27 cellular contexts compared by ENCODE assay signal in genomic region chr6:108437821-108438220, GRCh38.
"Had no signal": no experiment of that assay in that cellular context is flagged by ENCODE, and none has a peak within 500 bp of the region (broad histone marks: within the 10 kb centered on the region; RNA-seq: fewer than 3 reads in every experiment).

No MANE protein-coding gene starts in this region.

- H3K27ac ChIP-seq: ascending aorta, esophagus squamous epithelium, gastroesophageal sphincter, hepatocyte, neutrophil, prostate gland, stomach, thyroid gland, upper lobe of left lung, vagina, VCaP had no signal

- H3K4me1 ChIP-seq: ascending aorta, gastroesophageal sphincter, prostate gland, stomach, thyroid gland, vagina had no signal

- H3K4me3 ChIP-seq: ascending aorta, esophagus squamous epithelium, gastroesophageal sphincter, hepatocyte, prostate gland, smooth muscle cell, stomach, thyroid gland, upper lobe of left lung, vagina had no signal

- H3K27me3 ChIP-seq: ascending aorta, esophagus squamous epithelium, gastroesophageal sphincter, hepatocyte, neutrophil, stomach, thyroid gland, upper lobe of left lung, vagina had no signal

- H2AFZ ChIP-seq: hepatocyte had no signal

- H3K4me2 ChIP-seq: hepatocyte, smooth muscle cell had no signal

- H3K36me3 ChIP-seq: ascending aorta, esophagus squamous epithelium, gastroesophageal sphincter, neutrophil, prostate gland, stomach, thyroid gland, upper lobe of left lung, vagina had no signal

- DNase-seq: activated CD4-positive, alpha-beta memory T cell treated with anti-CD3 and anti-CD28 coated beads for 36 hours; activated CD4-positive, alpha-beta T cell treated with anti-CD3 and anti-CD28 coated beads, Interleukin-2, amount 10 ng/mL, durations not matched to agents 24 days and 14 days; activated CD8-positive, alpha-beta memory T cell treated with anti-CD3 and anti-CD28 coated beads, Interleukin-2, amount 50 U/mL, for 4 hours; activated gamma-delta T cell; activated naive CD4-positive, alpha-beta T cell treated with anti-CD3 and anti-CD28 coated beads, Interleukin-2, amount 10 ng/mL, durations not matched to agents 7 days and 5 days; activated naive CD8-positive, alpha-beta T cell treated with anti-CD3 and anti-CD28 coated beads, Interleukin-2, amount 10 ng/mL, durations not matched to agents 7 days and 5 days; activated T-cell treated with anti-CD3 and anti-CD28 coated beads, Interleukin-2, amount 50 U/mL, for 1 hour; endodermal cell; esophagus squamous epithelium; islet precursor cell; left colon; naive B cell; nephron progenitor cell; stimulated activated CD4-positive, alpha-beta T cell treated with anti-CD3 and anti-CD28 coated beads, Interleukin-2, amount 100 ng/mL, for 24 hours; stimulated activated naive B cell treated with anti-CD40 and anti-IgM and Interleukin-4, amounts not matched to agents 10 μg/mL and 1 μg/mL and 100 μg/mL, for 72 hours; stomach; thyroid gland; upper lobe of left lung had no signal

- H3K79me2 ChIP-seq: hepatocyte had no signal

- ATAC-seq: gastroesophageal sphincter; left colon; stimulated activated naive B cell treated with anti-CD40 and anti-IgM and Interleukin-4, amounts not matched to agents 10 μg/mL and 1 μg/mL and 100 μg/mL, for 72 hours had no signal

- FAIRE-seq: TTC549 had no signal

- H3K9me3 ChIP-seq: ascending aorta, esophagus squamous epithelium, gastroesophageal sphincter, neutrophil, prostate gland, stomach, thyroid gland, upper lobe of left lung, vagina had no signal
